ENCODE assay signal across 22 cellular contexts in the genomic region with DNA sequence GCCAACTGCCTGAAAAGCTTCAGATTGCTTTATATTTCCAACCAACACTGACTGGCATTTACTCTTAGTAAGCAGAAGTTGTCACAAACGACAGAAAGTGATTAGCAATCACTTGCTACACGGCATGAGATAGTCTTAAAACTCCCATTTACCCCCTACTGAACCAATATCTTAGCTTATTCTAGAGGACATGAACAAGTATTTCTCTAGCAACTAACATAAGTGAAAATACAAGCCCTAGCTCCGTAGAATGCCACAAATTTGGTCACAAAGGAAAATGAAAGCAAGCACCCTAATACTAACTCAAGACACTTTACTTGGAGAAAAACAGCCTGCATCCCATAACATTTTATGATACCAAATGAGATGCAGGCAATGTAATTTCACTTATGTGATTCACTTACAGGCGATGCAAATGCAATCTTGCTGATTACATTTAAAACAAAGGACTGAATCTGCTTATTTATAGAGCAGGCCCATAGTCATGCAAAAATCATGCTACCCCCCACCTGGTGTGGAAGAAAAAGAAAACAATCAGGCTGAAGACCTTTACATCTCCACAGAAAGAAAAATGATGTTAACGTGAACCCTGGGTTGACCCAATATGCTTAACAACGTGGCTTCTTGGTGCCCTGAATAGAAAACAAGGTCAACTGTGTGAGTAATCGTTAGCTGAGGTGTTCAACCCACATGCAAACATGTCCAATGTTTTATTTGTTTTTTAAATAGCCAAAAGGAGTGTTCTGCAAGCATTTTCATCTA. TPM values are rescaled to one million over a fixed set of nuclear protein-coding genes. Genes with fewer than 3 reads are reported as not detected.
DNase-seq lines count a peak whose midpoint lies in the region; ATAC-seq and TF ChIP-seq lines count a peak whose summit lies in the region.
"Had no signal": no experiment of that assay in that cellular context is flagged by ENCODE, and none has a peak within 500 bp of the region (broad histone marks: within the 10 kb centered on the region; RNA-seq: fewer than 3 reads in every experiment).

No MANE protein-coding gene starts in this region.

- WGBS in mesendoderm (ENCODE audit: extremely low coverage, insufficient coverage, low lambda C conversion rate): no CpG with 5 or more reads among the region's 7 CpGs

- H4K5ac ChIP-seq in mesendoderm (ENCODE audit: low read length): no peak overlapping the region

- no peak overlapping the region for H4K8ac ChIP-seq in mesendoderm (ENCODE audit: low read depth, low read length)

- peak; percentile 57 for ATAC-seq in Right ventricle myocardium superior (ENCODE audit: poor library complexity)
- ATAC-seq: activated CD8-positive, alpha-beta T cell treated with anti-CD3 and anti-CD28 coated beads for 36 hours; natural killer cell; sciatic nerve had no signal

- H3K18ac ChIP-seq in mesendoderm (ENCODE audit: low read length): no peak overlapping the region

- H3K9me3 ChIP-seq in uterus (no peaks in the 10 kb centered on the region), Karpas-422 (ENCODE audit: low read length) (no peaks in the 10 kb centered on the region)

- H3K4ac ChIP-seq in mesendoderm (ENCODE audit: low read depth, low read length): no peak overlapping the region

- intact Hi-C loops in Right ventricle myocardium superior (cut with DNase I) (no loop called here), cardiac septum (cut with DNase I) (no loop called here), uterus (cut with DNase I; ENCODE audit: low total_unique reads) (no loop called here)

- no peaks in the 10 kb centered on the region for H4K20me1 ChIP-seq in Karpas-422 (ENCODE audit: insufficient read depth, low read depth, low read length)

- no peak overlapping the region for H3K9ac ChIP-seq in mesendoderm (ENCODE audit: low read length)
- no peak overlapping the region for H3K9ac ChIP-seq in Karpas-422 (ENCODE audit: low read length)

- H3K4me2 ChIP-seq in mesendoderm (ENCODE audit: low read length): no peak overlapping the region
- H3K4me2 ChIP-seq in Karpas-422 (ENCODE audit: low read depth, low read length, poor library complexity, severe bottlenecking): no peak overlapping the region

- peaks cover 4% of the 10 kb centered on the region for H3K4me1 ChIP-seq in mesendoderm (ENCODE audit: control insufficient read depth, low read depth, low read length)
- no peaks in the 10 kb centered on the region for H3K4me1 ChIP-seq in uterus
- H3K4me1 ChIP-seq in Karpas-422 (ENCODE audit: low read length): no peaks in the 10 kb centered on the region

- peak overlapping the region; percentile 13 for H3K27ac Mint-ChIP-seq in endothelial cell (ENCODE audit: unreplicated experiment)
- H3K27ac Mint-ChIP-seq: activated CD8-positive, alpha-beta T cell treated with anti-CD3 and anti-CD28 coated beads for 36 hours; activated T-helper 1 cell treated with anti-CD3 and anti-CD28 coated beads, Interleukin-12 subunit alpha, Interleukin-12 subunit beta, Interleukin-2, Interleukin-4 antibody, amounts not matched to agents 30 ng/mL and 10 ng/mL and 1 ng/mL, durations not matched to agents 14 hours and 24 hours and 36 hours; natural killer cell had no signal

- H3K4me3 ChIP-seq in mesendoderm (ENCODE audit: low read length) (no peak overlapping the region), uterus (peak overlapping the region; percentile 15 to 17), Karpas-422 (ENCODE audit: low read length) (no peak overlapping the region)
- H3K4me3 ChIP-seq: lung had no signal

- no peaks in the 10 kb centered on the region for H3K9me3 Mint-ChIP-seq in endothelial cell (ENCODE audit: unreplicated experiment)
- H3K9me3 Mint-ChIP-seq: activated CD8-positive, alpha-beta T cell treated with anti-CD3 and anti-CD28 coated beads for 36 hours; activated T-helper 1 cell treated with anti-CD3 and anti-CD28 coated beads, Interleukin-12 subunit alpha, Interleukin-12 subunit beta, Interleukin-2, Interleukin-4 antibody, amounts not matched to agents 30 ng/mL and 10 ng/mL and 1 ng/mL, durations not matched to agents 14 hours and 24 hours and 36 hours had no signal

- no peaks in the 10 kb centered on the region for H3K79me2 ChIP-seq in mesendoderm (ENCODE audit: control insufficient read depth, insufficient read depth, low read length)
- no peaks in the 10 kb centered on the region for H3K79me2 ChIP-seq in Karpas-422 (ENCODE audit: low read length)

- H2BK120ac ChIP-seq in mesendoderm (ENCODE audit: low read depth, low read length): no peak overlapping the region

- TF ChIP-seq CTCF in endothelial cell (IDR thresholded peaks at IDR 0.05; ENCODE audit: unreplicated experiment): no peak
- no peak for TF ChIP-seq CTCF in uterus (IDR thresholded peaks at IDR 0.05)

- H2BK15ac ChIP-seq in mesendoderm (replicated peaks; ENCODE audit: low read depth): no peak overlapping the region

- H3K23ac ChIP-seq in mesendoderm (ENCODE audit: low read length): no peak overlapping the region

- no peaks in the 10 kb centered on the region for H3K9me2 ChIP-seq in Karpas-422 (replicated peaks; ENCODE audit: insufficient read depth, low read length)

- H3K4me1 Mint-ChIP-seq in endothelial cell (ENCODE audit: unreplicated experiment): peaks cover 37% of the 10 kb centered on the region

- no peak overlapping the region for H3K56ac ChIP-seq in mesendoderm (ENCODE audit: low read length)

- H3K27me3 Mint-ChIP-seq in endothelial cell (ENCODE audit: unreplicated experiment): no peaks in the 10 kb centered on the region

- no peaks in the 10 kb centered on the region for H3K79me1 ChIP-seq in mesendoderm (ENCODE audit: low read length)

- no peak overlapping the region for H2AK5ac ChIP-seq in mesendoderm (ENCODE audit: low read length)

- peak overlapping the region; percentile 28 for H3K4me3 Mint-ChIP-seq in endothelial cell (ENCODE audit: unreplicated experiment)
- H3K4me3 Mint-ChIP-seq: activated CD8-positive, alpha-beta T cell treated with anti-CD3 and anti-CD28 coated beads for 36 hours; activated T-helper 1 cell treated with anti-CD3 and anti-CD28 coated beads, Interleukin-12 subunit alpha, Interleukin-12 subunit beta, Interleukin-2, Interleukin-4 antibody, amounts not matched to agents 30 ng/mL and 10 ng/mL and 1 ng/mL, durations not matched to agents 14 hours and 24 hours and 36 hours; natural killer cell had no signal

- TF ChIP-seq POLR2A in uterus (IDR thresholded peaks at IDR 0.05): no peak

- DNase-seq in Right ventricle myocardium superior (no peak), cardiac septum (ENCODE audit: low spot score) (no peak), endothelial cell (ENCODE audit: low spot score) (no peak), mesendoderm (peak; percentile 28), uterus (no peak), Karpas-422 (no peak), GF-D8 (lab: John Stamatoyannopoulos, UW) (no peak)
- DNase-seq in NK-92 treated with Interleukin-12 subunit alpha and Interleukin-12 subunit beta, amount 100 ng/mL, for 24 hours (lab: John Stamatoyannopoulos, UW): no peak
- DNase-seq: activated CD8-positive, alpha-beta T cell treated with anti-CD3 and anti-CD28 coated beads for 36 hours; amniotic stem cell; dermis blood vessel endothelial cell; DND-41; natural killer cell; NCI-H1694 treated with DMSO at 0.1 percent for 48 hours; NCI-H524; stimulated activated CD4-positive, alpha-beta T cell treated with anti-CD3 and anti-CD28 coated beads, Interleukin-4, amount 100 ng/mL, for 4 hours; trophoblast cell had no signal

- peaks cover 20% of the 10 kb centered on the region for H3K36me3 Mint-ChIP-seq in endothelial cell (ENCODE audit: low read depth, unreplicated experiment)
- H3K36me3 Mint-ChIP-seq: natural killer cell had no signal

- H3K36me3 ChIP-seq in mesendoderm (ENCODE audit: control insufficient read depth, insufficient read depth, low read length) (no peaks in the 10 kb centered on the region), uterus (no peaks in the 10 kb centered on the region), Karpas-422 (ENCODE audit: insufficient read depth, low read length) (no peaks in the 10 kb centered on the region)

- H3K27ac ChIP-seq in mesendoderm (ENCODE audit: low read depth, low read length) (no peak overlapping the region), uterus (peak overlapping the region; percentile 46 to 84), Karpas-422 (ENCODE audit: low read length) (no peak overlapping the region)

- no peaks in the 10 kb centered on the region for H3K27me3 ChIP-seq in mesendoderm (ENCODE audit: insufficient read depth, low read length, poor library complexity)
- H3K27me3 ChIP-seq in uterus: no peaks in the 10 kb centered on the region
- H3K27me3 ChIP-seq in Karpas-422 (ENCODE audit: low read length): no peaks in the 10 kb centered on the region

- H2BK5ac ChIP-seq in mesendoderm (ENCODE audit: low read length): no peak overlapping the region

- H2AFZ ChIP-seq in Karpas-422 (ENCODE audit: low read length): no peak overlapping the region

RNA-seq across cellular contexts. Expression of gene MPPED2, which starts 25.6 kb away (rescaled TPM):
- 8.9 TPM for total RNA-seq in Right ventricle myocardium superior
- total RNA-seq in cardiac septum: 8.2 TPM
- total RNA-seq in endothelial cell (ENCODE audit: unreplicated experiment): 50.2 TPM
- 1.3 TPM for polyA plus RNA-seq in mesendoderm (2013, experiment 1 of 2)
- 1.1 TPM for polyA plus RNA-seq in mesendoderm (2013, experiment 2 of 2)
- 10 to 100 TPM in 2 of 4 donors, 1 to 10 TPM in 1, under 1 TPM in 1; 0.51 to 19.5 (median 9.3) TPM for total RNA-seq in uterus
- total RNA-seq in Karpas-422 (2014; rRNA removed; shearing (Covaris generic); ENCODE audit: low replicate concordance): not detected in 2 replicates
- total RNA-seq: A172; activated T-helper 1 cell treated with anti-CD3 and anti-CD28 coated beads, Interleukin-12 subunit alpha, Interleukin-12 subunit beta, Interleukin-2, Interleukin-4 antibody, amounts not matched to agents 30 ng/mL and 10 ng/mL and 1 ng/mL, durations not matched to agents 14 hours and 24 hours and 36 hours; MCF 10A had no signal

Comparison
In these comparisons a context has a peak if more than half of its experiments do, and no peak if none do; other contexts are left out.
1. H3K27ac ChIP-seq: peak in uterus (2 of 2); none in mesendoderm (single experiment) and Karpas-422 (single experiment).
2. H3K4me3 ChIP-seq: peak in uterus (2 of 2); none in mesendoderm (single experiment) and Karpas-422 (single experiment).